17 cellular contexts compared by ENCODE assay signal in genomic region chr11:65968600-65969482, GRCh38. TPM values are rescaled to one million over a fixed set of nuclear protein-coding genes. Genes with fewer than 3 reads are reported as not detected.
DNase-seq lines count a peak whose midpoint lies in the region; ATAC-seq, FAIRE-seq and TF ChIP-seq lines count a peak whose summit lies in the region.
"Had no signal": no experiment of that assay in that cellular context is flagged by ENCODE, and none has a peak within 500 bp of the region (broad histone marks: within the 10 kb centered on the region; RNA-seq: fewer than 3 reads in every experiment).

No MANE protein-coding gene starts in this region.

- no peak overlapping the region for H3K9ac ChIP-seq in HCT116 (ENCODE audit: low read length)

- H3K27ac ChIP-seq in A549 (no peak overlapping the region), HCT116 (ENCODE audit: low read depth, low read length) (no peak overlapping the region), vagina (no peak overlapping the region)
- H3K27ac ChIP-seq: ascending aorta had no signal

- no peaks in the 10 kb centered on the region for H3K9me2 ChIP-seq in HCT116 (ENCODE audit: insufficient read depth)

- no peak for FAIRE-seq in A549 (lab: Jason Lieb, UNC)

- H3K4me2 ChIP-seq in A549 = no peak overlapping the region
- H3K4me2 ChIP-seq in HCT116 (ENCODE audit: low read length) = no peak overlapping the region

- no peaks in the 10 kb centered on the region for H4K20me1 ChIP-seq in HCT116 (ENCODE audit: insufficient read depth)

- no peaks in the 10 kb centered on the region for H3K27me3 ChIP-seq in HCT116 (ENCODE audit: insufficient read depth, low read length)
- no peaks in the 10 kb centered on the region for H3K27me3 ChIP-seq in vagina
- H3K27me3 ChIP-seq: ascending aorta had no signal

- CTCF ChIA-PET in A549 (lab: Yijun Ruan, JAX) (interaction anchor here (0.6 to 2.5 kb wide), 14 partner anchors 9 to 257 kb away, joined by 3 to 12 read pairs (median 4); partner anchors contain the start of genes CCDC85B, FIBP and KAT5), HCT116 (lab: Charles Lee) (no interaction called here)

- peak; percentile 37 to 56; a peak in 3 of 6 replicates for ATAC-seq in A549
- peak; percentile 47; the same call in 1 of the 2 replicates for ATAC-seq in HCT116
- ATAC-seq in HG03442 (IDR thresholded peaks at IDR 0.05; ENCODE audit: unreplicated experiment) = no peak
- no peak for ATAC-seq in HG03097 (IDR thresholded peaks at IDR 0.05; ENCODE audit: low FRiP score, unreplicated experiment)
- ATAC-seq: activated T-cell treated with anti-CD3 and anti-CD28 coated beads, Interleukin-2, amount 50 U/mL, for 4 hours; Panc1 had no signal

- peaks cover 30% of the 10 kb centered on the region for H3K79me2 ChIP-seq in HCT116 (ENCODE audit: insufficient read depth, low read length)

- no peak overlapping the region for H2AFZ ChIP-seq in HCT116 (ENCODE audit: low read depth, low read length, poor library complexity, severe bottlenecking)

- no peak for TF ChIP-seq POLR2A in A549 (IDR thresholded peaks at IDR 0.05; ENCODE audit: low read length)
- TF ChIP-seq POLR2A in HCT116 (IDR thresholded peaks at IDR 0.05; ENCODE audit: borderline replicate concordance, extremely low read depth, insufficient read depth, insufficient read length) = no peak
- no peak for TF ChIP-seq POLR2A in vagina (IDR thresholded peaks at IDR 0.05)

- TF ChIP-seq RAD21 in A549 (conservative IDR thresholded peaks at IDR 0.05 in 1 of 2, IDR thresholded peaks at IDR 0.05 in 1 of 2) (no peak), HCT116 (IDR thresholded peaks at IDR 0.05; ENCODE audit: low read depth) (no peak)

- peaks cover 37 to 51% of the 10 kb centered on the region in 2 experiments; a peak in 3 of 4 replicates for H3K36me3 ChIP-seq in HCT116 (ENCODE audit: control insufficient read depth in 1 of 2, insufficient read depth in 2 of 2, low read length in 2 of 2)
- H3K36me3 ChIP-seq in vagina = peaks cover 5 to 66% of the 10 kb centered on the region in 2 donors

- POLR2A ChIA-PET in A549 (lab: Yijun Ruan, JAX) = no interaction called here
- POLR2A ChIA-PET in HCT116 (lab: Charles Lee) = no interaction called here

- no peaks in the 10 kb centered on the region for H3K9me3 ChIP-seq in A549
- no peaks in the 10 kb centered on the region for H3K9me3 ChIP-seq in HCT116 (ENCODE audit: control insufficient read depth in 1 of 2, insufficient read depth in 1 of 2, low read depth in 1 of 2, low read length in 2 of 2)
- H3K9me3 ChIP-seq in vagina = no peaks in the 10 kb centered on the region
- H3K9me3 ChIP-seq: ascending aorta had no signal

- no peak for TF ChIP-seq EP300 in A549 (IDR thresholded peaks at IDR 0.05)

- H3K4me3 ChIP-seq in A549 = no peak overlapping the region
- H3K4me3 ChIP-seq in HCT116 (replicated peaks in 1 of 2; ENCODE audit: low read depth in 1 of 2, low read length in 2 of 2) = no peak overlapping the region
- no peak overlapping the region for H3K4me3 ChIP-seq in choroid plexus epithelial cell (ENCODE audit: low read depth, low read length)
- no peak overlapping the region for H3K4me3 ChIP-seq in vagina
- H3K4me3 ChIP-seq: ascending aorta had no signal

- no TSS peak for BruUV-seq in HCT116 (replicated peaks; lab: Mats Ljungman, UMichigan)

- RAD21 ChIA-PET in HCT116 (lab: Charles Lee; ENCODE audit: low non-redundant PET in 1 of 2, low total read pairs in 2 of 2, uncharacterized antibody in 2 of 2, unreplicated experiment in 2 of 2) = no interaction called here

- DNase-seq in A549 (ENCODE audit: low read depth in 1 of 2, low spot score in 1 of 2) = no peak
- no peak for DNase-seq in HCT116 (ENCODE audit: low read depth, low spot score)
- DNase-seq in choroid plexus epithelial cell (ENCODE audit: low read depth) = no peak
- peak; percentile 44 for DNase-seq in myocyte (ENCODE audit: low read depth)
- no peak for DNase-seq in vagina (ENCODE audit: extremely low spot score in 2 of 2)
- DNase-seq in stimulated activated CD4-positive, alpha-beta T cell treated with anti-CD3 and anti-CD28 coated beads, Interleukin-2, amount 100 ng/mL, for 24 hours = no peak
- DNase-seq: activated T-cell treated with anti-CD3 and anti-CD28 coated beads, Interleukin-2, amount 50 U/mL, for 4 hours; HCEC 1CT; NCI-H146; NCI-H510A treated with DMSO at 0.1 percent for 48 hours; T-helper 2 cell had no signal

- intact Hi-C loops in HCT116 (cut with micrococcal nuclease) (no loop called here), vagina (cut with DNase I) (no loop called here)

- H3K4me1 ChIP-seq in A549 (no peaks in the 10 kb centered on the region; the same call in 2 of the 3 replicates), HCT116 (ENCODE audit: control insufficient read depth in 1 of 2, insufficient read depth in 2 of 2, low read length in 2 of 2) (no peaks in the 10 kb centered on the region), vagina (peaks cover 8% of the 10 kb centered on the region)

- WGBS in A549 (ENCODE audit: missing lambda C conversion rate) = 85% methylated on average over 15 of the region's 15 CpGs

- TF ChIP-seq CTCF in A549 (IDR thresholded peaks at IDR 0.05) = no peak
- no peak for TF ChIP-seq CTCF in HCT116 (IDR thresholded peaks at IDR 0.05 in 2 of 3, conservative IDR thresholded peaks at IDR 0.05 in 1 of 3; ENCODE audit: borderline replicate concordance in 1 of 3, insufficient read depth in 1 of 3, low read depth in 2 of 3, low read length in 2 of 3)
- TF ChIP-seq CTCF in choroid plexus epithelial cell (conservative IDR thresholded peaks at IDR 0.05; ENCODE audit: low read depth, low read length) = peak; percentile 23
- no peak for TF ChIP-seq CTCF in vagina (IDR thresholded peaks at IDR 0.05)

TF ChIP-seq in A549, 52 proteins besides CTCF, POLR2A, EP300 and RAD21:
- TF ChIP-seq RNF2 (IDR thresholded peaks at IDR 0.05; ENCODE audit: borderline replicate concordance, low read depth) (no peak), SMC3 (IDR thresholded peaks at IDR 0.05) (no peak), GATA3 (IDR thresholded peaks at IDR 0.05; ENCODE audit: borderline replicate concordance) (no peak)

TF ChIP-seq in HCT116, 20 proteins besides CTCF, POLR2A, EP300 and RAD21 (continues in another document):
- TF ChIP-seq MAX (IDR thresholded peaks at IDR 0.05) = no peak
- no peak for TF ChIP-seq EZH2phosphoT487 (IDR thresholded peaks at IDR 0.05; ENCODE audit: borderline replicate concordance)
- TF ChIP-seq SRF (IDR thresholded peaks at IDR 0.05; ENCODE audit: low read depth) = no peak
- no peak for TF ChIP-seq TCF7L2 (IDR thresholded peaks at IDR 0.05; ENCODE audit: borderline replicate concordance, extremely low read depth, insufficient read depth, insufficient read length)
- no peak for TF ChIP-seq SP1 (IDR thresholded peaks at IDR 0.05; ENCODE audit: low read depth)
- TF ChIP-seq CEBPB (IDR thresholded peaks at IDR 0.05; ENCODE audit: low read depth) = no peak

RNA-seq across cellular contexts. Expression of gene SART1, which starts 7.3 kb away (rescaled TPM):
- polyA plus RNA-seq in A549 (2011; rRNA removed) (15.1 and 22.0 TPM in 2 replicates), A549 (2017; fragmentation: RNase III; extraction: RNeasy Plus Mini Kit Qiagen cat#74134 plus additional on column Dnase treatment) (52.8 to 62.8 TPM (median 53.8 TPM) in 3 replicates)
- polyA plus RNA-seq in A549 (2012; cell fraction: cytosol; rRNA removed) = 48.6 and 61.0 TPM in 2 replicates
- 52.9 and 64.2 TPM in 2 replicates for polyA plus RNA-seq in A549 (2012; cell fraction: nucleus; rRNA removed)
- polyA minus RNA-seq in A549 (2011; rRNA and poly(A)+ RNA removed) = 9.5 and 21.0 TPM in 2 replicates
- total RNA-seq in HCT116 (2021; ENCODE audit: unreplicated experiment) (47.9 TPM), myocyte (32.3 and 39.2 TPM in 2 replicates), vagina (26.0 TPM)
- 70.4 and 70.5 TPM in 2 replicates for polyA plus RNA-seq in HCT116 (2012)
- 50.3 TPM for polyA plus RNA-seq in myocyte (2012)

RNA-seq across cellular contexts. Expression of gene TSGA10IP, which starts 23.6 kb away (rescaled TPM):
- not detected in 2 replicates for polyA plus RNA-seq in A549 (2011; rRNA removed)
- not detected in 2 replicates for polyA plus RNA-seq in A549 (2012; cell fraction: cytosol; rRNA removed)
- not detected in 2 replicates for polyA plus RNA-seq in A549 (2012; cell fraction: nucleus; rRNA removed)
- not detected in 3 replicates for polyA plus RNA-seq in A549 (2017; fragmentation: RNase III; extraction: RNeasy Plus Mini Kit Qiagen cat#74134 plus additional on column Dnase treatment)
- not detected in 2 replicates for polyA minus RNA-seq in A549 (2011; rRNA and poly(A)+ RNA removed)
- total RNA-seq in HCT116 (2021; ENCODE audit: unreplicated experiment) = not detected
- polyA plus RNA-seq in HCT116 (2012) = not detected in 2 replicates
- not detected in 2 replicates for total RNA-seq in myocyte
- polyA plus RNA-seq in myocyte (2012) = not detected
- total RNA-seq in vagina = not detected
- total RNA-seq: activated T-cell treated with anti-CD3 and anti-CD28 coated beads, Interleukin-2, amount 50 U/mL, for 4 hours; ascending aorta; dermis microvascular lymphatic vessel endothelial cell; subcutaneous adipose tissue had no signal

RNA-seq across cellular contexts. Expression of gene EIF1AD, which starts 33.1 kb away (rescaled TPM):
- polyA plus RNA-seq in A549 (2011; rRNA removed) (38.6 and 42.0 TPM in 2 replicates), A549 (2017; fragmentation: RNase III; extraction: RNeasy Plus Mini Kit Qiagen cat#74134 plus additional on column Dnase treatment) (39.8 to 44.6 TPM (median 41.0 TPM) in 3 replicates)
- 31.9 and 33.7 TPM in 2 replicates for polyA plus RNA-seq in A549 (2012; cell fraction: cytosol; rRNA removed)
- polyA plus RNA-seq in A549 (2012; cell fraction: nucleus; rRNA removed) = 27.3 and 28.0 TPM in 2 replicates
- polyA minus RNA-seq in A549 (2011; rRNA and poly(A)+ RNA removed) = 52.9 and 72.1 TPM in 2 replicates
- total RNA-seq in HCT116 (2021; ENCODE audit: unreplicated experiment) (45.5 TPM), myocyte (39.4 and 41.3 TPM in 2 replicates), vagina (50.6 TPM)
- polyA plus RNA-seq in HCT116 (2012) = 35.5 and 36.8 TPM in 2 replicates
- polyA plus RNA-seq in myocyte (2012) = 43.8 TPM

RNA-seq across cellular contexts. Expression of gene BANF1, which starts 33.5 kb away (rescaled TPM):
- polyA plus RNA-seq in A549 (2011; rRNA removed) = 385 and 399 TPM in 2 replicates
- 419 and 463 TPM in 2 replicates for polyA plus RNA-seq in A549 (2012; cell fraction: cytosol; rRNA removed)
- 147 and 348 TPM in 2 replicates for polyA plus RNA-seq in A549 (2012; cell fraction: nucleus; rRNA removed)
- polyA plus RNA-seq in A549 (2017; fragmentation: RNase III; extraction: RNeasy Plus Mini Kit Qiagen cat#74134 plus additional on column Dnase treatment) = 304 to 315 TPM (median 309 TPM) in 3 replicates
- polyA minus RNA-seq in A549 (2011; rRNA and poly(A)+ RNA removed) = 123 and 143 TPM in 2 replicates
- 356 TPM for total RNA-seq in HCT116 (2021; ENCODE audit: unreplicated experiment)
- polyA plus RNA-seq in HCT116 (2012) = 221 and 297 TPM in 2 replicates
- total RNA-seq in myocyte = 59.3 and 67.2 TPM in 2 replicates
- 268 TPM for polyA plus RNA-seq in myocyte (2012)
- 54.5 TPM for total RNA-seq in vagina

RNA-seq across cellular contexts. Expression of gene CST6, which starts 43.0 kb away (rescaled TPM):
- not detected in 2 replicates for polyA plus RNA-seq in A549 (2011; rRNA removed)
- polyA plus RNA-seq in A549 (2012; cell fraction: cytosol; rRNA removed) = 0.05 TPM in 1 of 2 replicates, not detected in the other
- polyA plus RNA-seq in A549 (2012; cell fraction: nucleus; rRNA removed) = 0.31 and 0.54 TPM in 2 replicates
- not detected in 3 replicates for polyA plus RNA-seq in A549 (2017; fragmentation: RNase III; extraction: RNeasy Plus Mini Kit Qiagen cat#74134 plus additional on column Dnase treatment)
- polyA minus RNA-seq in A549 (2011; rRNA and poly(A)+ RNA removed) = not detected in 2 replicates
- 68.1 TPM for total RNA-seq in HCT116 (2021; ENCODE audit: unreplicated experiment)
- polyA plus RNA-seq in HCT116 (2012) = 218 and 244 TPM in 2 replicates
- 1.9 TPM in 1 of 2 replicates, not detected in the other for total RNA-seq in myocyte
- 1.2 TPM for polyA plus RNA-seq in myocyte (2012)
- total RNA-seq in vagina = 5.6 TPM
- total RNA-seq: subcutaneous adipose tissue had no signal

Comparison
In these comparisons a context has a peak if more than half of its experiments do, and no peak if none do; other contexts are left out.
1. ATAC-seq: peak in A549 (2 of 2) and HCT116 (single experiment); none in HG03442 (single experiment) and HG03097 (single experiment).